8 cellular contexts compared by ENCODE assay signal in the genomic region with DNA sequence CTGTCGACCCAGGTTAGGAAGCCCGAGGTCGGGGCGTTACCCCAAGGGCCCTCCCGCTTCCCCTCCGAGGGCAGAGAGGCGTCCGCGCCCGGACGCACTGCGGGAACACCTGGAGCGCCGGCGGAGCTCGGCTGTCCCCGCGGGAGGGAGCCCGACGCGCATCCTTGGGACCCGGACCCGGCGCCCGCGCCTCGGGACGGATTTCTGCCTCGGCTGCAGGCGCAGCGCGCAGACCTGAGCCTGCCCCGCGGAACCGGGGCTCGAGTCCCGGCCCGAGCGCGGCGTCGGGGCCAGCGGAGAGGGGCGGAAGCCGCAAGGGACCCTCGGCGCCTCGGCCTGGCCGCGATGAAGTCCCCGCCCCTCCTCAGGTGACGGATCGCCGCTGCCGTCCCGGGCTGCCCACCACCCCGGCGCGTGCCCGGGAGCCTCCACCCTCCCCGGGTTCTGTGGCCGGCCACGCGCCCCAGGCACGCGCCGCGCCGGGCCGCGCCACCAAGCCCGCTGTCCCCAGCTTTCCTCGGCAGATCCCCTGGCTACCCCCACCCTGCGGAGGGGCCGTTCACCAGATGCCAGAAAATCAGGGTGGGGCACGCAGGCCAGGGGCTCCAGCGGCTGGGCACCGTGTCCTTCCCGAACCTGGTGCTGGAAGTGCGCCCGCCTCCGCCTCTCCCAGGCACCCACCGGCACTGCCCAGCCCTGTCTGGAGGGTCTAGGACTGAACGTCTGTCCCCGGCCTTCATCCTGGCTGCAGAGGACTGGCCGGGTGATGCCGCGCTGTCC. TPM values are rescaled to one million over a fixed set of nuclear protein-coding genes. Genes with fewer than 3 reads are reported as not detected.
DNase-seq lines count a peak whose midpoint lies in the region; ATAC-seq and TF ChIP-seq lines count a peak whose summit lies in the region.

No MANE protein-coding gene starts in this region.

- peaks cover 3% of the 10 kb centered on the region for H3K27me3 Mint-ChIP-seq in activated naive CD4-positive, alpha-beta T cell treated with anti-CD3 and anti-CD28 coated beads, Interleukin-2, amount 50 U/mL, for 24 hours

- H3K27me3 ChIP-seq in kidney epithelial cell (ENCODE audit: control insufficient read depth, insufficient read depth, low read length) (peaks cover 53% of the 10 kb centered on the region), thymus (ENCODE audit: control insufficient read depth, insufficient read depth) (peaks cover 32% of the 10 kb centered on the region)

- WGBS in thymus = 3% methylated on average over 88 of the region's 88 CpGs

- peak overlapping the region; percentile 89 for H3K27ac Mint-ChIP-seq in activated naive CD4-positive, alpha-beta T cell treated with anti-CD3 and anti-CD28 coated beads, Interleukin-2, amount 50 U/mL, for 24 hours

- H3K4me3 Mint-ChIP-seq in activated naive CD4-positive, alpha-beta T cell treated with anti-CD3 and anti-CD28 coated beads, Interleukin-2, amount 50 U/mL, for 24 hours = peak overlapping the region; percentile 92

- ATAC-seq in HG02870 (IDR thresholded peaks at IDR 0.05; ENCODE audit: unreplicated experiment) (peak; percentile 9), HG03097 (IDR thresholded peaks at IDR 0.05; ENCODE audit: low FRiP score, unreplicated experiment) (no peak), GM18861 (IDR thresholded peaks at IDR 0.05; ENCODE audit: unreplicated experiment) (no peak)

- H3K4me1 Mint-ChIP-seq in activated naive CD4-positive, alpha-beta T cell treated with anti-CD3 and anti-CD28 coated beads, Interleukin-2, amount 50 U/mL, for 24 hours = peaks cover 44% of the 10 kb centered on the region

- TF ChIP-seq CTCF in kidney epithelial cell (IDR thresholded peaks at IDR 0.05; ENCODE audit: insufficient read depth, low read length, poor library complexity, severe bottlenecking) = no peak

- H3K36me3 Mint-ChIP-seq in activated naive CD4-positive, alpha-beta T cell treated with anti-CD3 and anti-CD28 coated beads, Interleukin-2, amount 50 U/mL, for 24 hours = peaks cover 3% of the 10 kb centered on the region

- peaks cover 3% of the 10 kb centered on the region for H3K4me1 ChIP-seq in thymus (ENCODE audit: control insufficient read depth, insufficient read depth, low read length)

- no peak overlapping the region for H3K27ac ChIP-seq in thymus (ENCODE audit: low read depth)

- DNase-seq in kidney epithelial cell (ENCODE audit: low read depth) = no peak
- no peak for DNase-seq in OCI-M1 (lab: John Stamatoyannopoulos, UW)

- H3K9me3 ChIP-seq in thymus (ENCODE audit: control insufficient read depth) = peaks cover 4% of the 10 kb centered on the region

- no peaks in the 10 kb centered on the region for H3K9me3 Mint-ChIP-seq in activated naive CD4-positive, alpha-beta T cell treated with anti-CD3 and anti-CD28 coated beads, Interleukin-2, amount 50 U/mL, for 24 hours

- peak overlapping the region; percentile 2; the same call in 1 of the 2 replicates for H3K4me3 ChIP-seq in GM08714 (ENCODE audit: low read length)
- peak overlapping the region; percentile 3 for H3K4me3 ChIP-seq in kidney epithelial cell (ENCODE audit: low read depth, low read length)
- H3K4me3 ChIP-seq in thymus (ENCODE audit: low read length) = peak overlapping the region; percentile 63

- H3K36me3 ChIP-seq in kidney epithelial cell (ENCODE audit: control insufficient read depth, insufficient read depth, low read length) = no peaks in the 10 kb centered on the region
- no peaks in the 10 kb centered on the region for H3K36me3 ChIP-seq in thymus (ENCODE audit: control insufficient read depth, insufficient read depth)

RNA-seq across cellular contexts. Expression of a gene that starts 0.4 kb away (rescaled TPM):
- 0.75 and 1.2 TPM in 2 replicates for total RNA-seq in kidney epithelial cell
- polyA plus RNA-seq in thymus = 1.8 TPM

RNA-seq across cellular contexts. Expression of a gene that starts 23.2 kb away (rescaled TPM):
- total RNA-seq in kidney epithelial cell = 20.0 and 20.4 TPM in 2 replicates
- 37.9 TPM for polyA plus RNA-seq in thymus

RNA-seq across cellular contexts. Expression of a gene that starts 23.4 kb away (rescaled TPM):
- total RNA-seq in kidney epithelial cell = 77.1 and 89.4 TPM in 2 replicates
- 78.4 TPM for polyA plus RNA-seq in thymus

RNA-seq across cellular contexts. Expression of a gene that starts 52.1 kb away (rescaled TPM):
- total RNA-seq in kidney epithelial cell = 26.9 and 28.6 TPM in 2 replicates
- polyA plus RNA-seq in thymus = 27.3 TPM

RNA-seq across cellular contexts. Expression of a gene that starts 52.8 kb away (rescaled TPM):
- total RNA-seq in kidney epithelial cell = 9.7 and 18.6 TPM in 2 replicates
- polyA plus RNA-seq in thymus = 7.2 TPM

Comparison
In these comparisons a context has a peak if more than half of its experiments do, and no peak if none do; other contexts are left out.
1. H3K4me3 ChIP-seq: peak in every context shown above with its lines; median percentile 63 in thymus; 3 in kidney epithelial cell; 2 in GM08714.